Comparison of ENCODE assay signal across 1 cellular context in the genomic region with DNA sequence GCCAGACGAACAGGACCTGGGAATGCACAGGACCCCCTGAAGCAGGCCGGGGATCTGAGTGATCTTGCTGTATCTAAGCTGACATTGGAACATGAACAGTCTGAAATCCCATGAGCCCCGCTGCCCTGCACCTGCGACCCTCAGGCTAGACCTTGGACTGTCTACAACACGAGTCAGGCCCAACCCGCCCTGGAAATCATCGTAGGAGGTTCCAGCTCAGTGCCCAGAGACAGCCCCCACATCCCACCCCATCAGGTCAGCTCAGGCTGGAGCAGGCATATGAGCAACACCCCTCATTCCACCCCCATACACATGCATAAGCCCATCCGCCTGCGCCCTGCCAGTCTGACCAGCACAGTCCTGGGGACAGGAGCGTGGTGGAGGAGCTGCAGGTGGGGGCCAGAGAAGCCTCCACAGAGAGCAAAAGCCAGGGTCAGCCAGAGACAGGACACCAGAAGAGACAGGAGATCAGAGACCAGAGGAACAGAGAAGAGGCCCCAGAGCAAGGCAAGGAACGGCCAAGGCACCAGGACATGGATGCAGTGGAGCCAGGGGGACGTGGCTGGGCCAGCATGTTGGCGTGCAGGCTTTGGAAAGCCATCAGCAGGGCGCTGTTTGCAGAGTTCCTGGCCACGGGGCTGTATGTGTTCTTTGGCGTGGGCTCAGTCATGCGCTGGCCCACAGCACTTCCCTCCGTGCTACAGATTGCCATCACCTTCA.
TF ChIP-seq lines count a peak whose summit lies in the region.

AQP6 (plus strand) TSS at position 307 of the 720 bp plus-strand sequence; CDS start at position 534, 227 bp downstream.

TF ChIP-seq in H1, 55 proteins besides CTCF, POLR2A, EP300 and RAD21:
- TF ChIP-seq, protein P1, sequence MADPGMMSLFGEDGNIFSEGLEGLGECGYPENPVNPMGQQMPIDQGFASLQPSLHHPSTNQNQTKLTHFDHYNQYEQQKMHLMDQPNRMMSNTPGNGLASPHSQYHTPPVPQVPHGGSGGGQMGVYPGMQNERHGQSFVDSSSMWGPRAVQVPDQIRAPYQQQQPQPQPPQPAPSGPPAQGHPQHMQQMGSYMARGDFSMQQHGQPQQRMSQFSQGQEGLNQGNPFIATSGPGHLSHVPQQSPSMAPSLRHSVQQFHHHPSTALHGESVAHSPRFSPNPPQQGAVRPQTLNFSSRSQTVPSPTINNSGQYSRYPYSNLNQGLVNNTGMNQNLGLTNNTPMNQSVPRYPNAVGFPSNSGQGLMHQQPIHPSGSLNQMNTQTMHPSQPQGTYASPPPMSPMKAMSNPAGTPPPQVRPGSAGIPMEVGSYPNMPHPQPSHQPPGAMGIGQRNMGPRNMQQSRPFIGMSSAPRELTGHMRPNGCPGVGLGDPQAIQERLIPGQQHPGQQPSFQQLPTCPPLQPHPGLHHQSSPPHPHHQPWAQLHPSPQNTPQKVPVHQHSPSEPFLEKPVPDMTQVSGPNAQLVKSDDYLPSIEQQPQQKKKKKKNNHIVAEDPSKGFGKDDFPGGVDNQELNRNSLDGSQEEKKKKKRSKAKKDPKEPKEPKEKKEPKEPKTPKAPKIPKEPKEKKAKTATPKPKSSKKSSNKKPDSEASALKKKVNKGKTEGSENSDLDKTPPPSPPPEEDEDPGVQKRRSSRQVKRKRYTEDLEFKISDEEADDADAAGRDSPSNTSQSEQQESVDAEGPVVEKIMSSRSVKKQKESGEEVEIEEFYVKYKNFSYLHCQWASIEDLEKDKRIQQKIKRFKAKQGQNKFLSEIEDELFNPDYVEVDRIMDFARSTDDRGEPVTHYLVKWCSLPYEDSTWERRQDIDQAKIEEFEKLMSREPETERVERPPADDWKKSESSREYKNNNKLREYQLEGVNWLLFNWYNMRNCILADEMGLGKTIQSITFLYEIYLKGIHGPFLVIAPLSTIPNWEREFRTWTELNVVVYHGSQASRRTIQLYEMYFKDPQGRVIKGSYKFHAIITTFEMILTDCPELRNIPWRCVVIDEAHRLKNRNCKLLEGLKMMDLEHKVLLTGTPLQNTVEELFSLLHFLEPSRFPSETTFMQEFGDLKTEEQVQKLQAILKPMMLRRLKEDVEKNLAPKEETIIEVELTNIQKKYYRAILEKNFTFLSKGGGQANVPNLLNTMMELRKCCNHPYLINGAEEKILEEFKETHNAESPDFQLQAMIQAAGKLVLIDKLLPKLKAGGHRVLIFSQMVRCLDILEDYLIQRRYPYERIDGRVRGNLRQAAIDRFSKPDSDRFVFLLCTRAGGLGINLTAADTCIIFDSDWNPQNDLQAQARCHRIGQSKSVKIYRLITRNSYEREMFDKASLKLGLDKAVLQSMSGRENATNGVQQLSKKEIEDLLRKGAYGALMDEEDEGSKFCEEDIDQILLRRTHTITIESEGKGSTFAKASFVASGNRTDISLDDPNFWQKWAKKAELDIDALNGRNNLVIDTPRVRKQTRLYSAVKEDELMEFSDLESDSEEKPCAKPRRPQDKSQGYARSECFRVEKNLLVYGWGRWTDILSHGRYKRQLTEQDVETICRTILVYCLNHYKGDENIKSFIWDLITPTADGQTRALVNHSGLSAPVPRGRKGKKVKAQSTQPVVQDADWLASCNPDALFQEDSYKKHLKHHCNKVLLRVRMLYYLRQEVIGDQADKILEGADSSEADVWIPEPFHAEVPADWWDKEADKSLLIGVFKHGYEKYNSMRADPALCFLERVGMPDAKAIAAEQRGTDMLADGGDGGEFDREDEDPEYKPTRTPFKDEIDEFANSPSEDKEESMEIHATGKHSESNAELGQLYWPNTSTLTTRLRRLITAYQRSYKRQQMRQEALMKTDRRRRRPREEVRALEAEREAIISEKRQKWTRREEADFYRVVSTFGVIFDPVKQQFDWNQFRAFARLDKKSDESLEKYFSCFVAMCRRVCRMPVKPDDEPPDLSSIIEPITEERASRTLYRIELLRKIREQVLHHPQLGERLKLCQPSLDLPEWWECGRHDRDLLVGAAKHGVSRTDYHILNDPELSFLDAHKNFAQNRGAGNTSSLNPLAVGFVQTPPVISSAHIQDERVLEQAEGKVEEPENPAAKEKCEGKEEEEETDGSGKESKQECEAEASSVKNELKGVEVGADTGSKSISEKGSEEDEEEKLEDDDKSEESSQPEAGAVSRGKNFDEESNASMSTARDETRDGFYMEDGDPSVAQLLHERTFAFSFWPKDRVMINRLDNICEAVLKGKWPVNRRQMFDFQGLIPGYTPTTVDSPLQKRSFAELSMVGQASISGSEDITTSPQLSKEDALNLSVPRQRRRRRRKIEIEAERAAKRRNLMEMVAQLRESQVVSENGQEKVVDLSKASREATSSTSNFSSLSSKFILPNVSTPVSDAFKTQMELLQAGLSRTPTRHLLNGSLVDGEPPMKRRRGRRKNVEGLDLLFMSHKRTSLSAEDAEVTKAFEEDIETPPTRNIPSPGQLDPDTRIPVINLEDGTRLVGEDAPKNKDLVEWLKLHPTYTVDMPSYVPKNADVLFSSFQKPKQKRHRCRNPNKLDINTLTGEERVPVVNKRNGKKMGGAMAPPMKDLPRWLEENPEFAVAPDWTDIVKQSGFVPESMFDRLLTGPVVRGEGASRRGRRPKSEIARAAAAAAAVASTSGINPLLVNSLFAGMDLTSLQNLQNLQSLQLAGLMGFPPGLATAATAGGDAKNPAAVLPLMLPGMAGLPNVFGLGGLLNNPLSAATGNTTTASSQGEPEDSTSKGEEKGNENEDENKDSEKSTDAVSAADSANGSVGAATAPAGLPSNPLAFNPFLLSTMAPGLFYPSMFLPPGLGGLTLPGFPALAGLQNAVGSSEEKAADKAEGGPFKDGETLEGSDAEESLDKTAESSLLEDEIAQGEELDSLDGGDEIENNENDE (IDR thresholded peaks at IDR 0.05; ENCODE audit: insufficient replicate concordance, low read length), result no peak
- no peak for TF ChIP-seq TAF1 (IDR thresholded peaks at IDR 0.05; ENCODE audit: low read depth, low read length)
- TF ChIP-seq POU5F1 (IDR thresholded peaks at IDR 0.05; ENCODE audit: low read depth, low read length), result no peak
- TF ChIP-seq, protein P2, sequence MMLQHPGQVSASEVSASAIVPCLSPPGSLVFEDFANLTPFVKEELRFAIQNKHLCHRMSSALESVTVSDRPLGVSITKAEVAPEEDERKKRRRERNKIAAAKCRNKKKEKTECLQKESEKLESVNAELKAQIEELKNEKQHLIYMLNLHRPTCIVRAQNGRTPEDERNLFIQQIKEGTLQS (IDR thresholded peaks at IDR 0.05; ENCODE audit: insufficient read depth, low read depth, low read length), result no peak
- no peak for TF ChIP-seq KDM1A (IDR thresholded peaks at IDR 0.05; ENCODE audit: borderline replicate concordance, low read length)
- no peak for TF ChIP-seq CREB1 (IDR thresholded peaks at IDR 0.05)
- TF ChIP-seq, protein P3, sequence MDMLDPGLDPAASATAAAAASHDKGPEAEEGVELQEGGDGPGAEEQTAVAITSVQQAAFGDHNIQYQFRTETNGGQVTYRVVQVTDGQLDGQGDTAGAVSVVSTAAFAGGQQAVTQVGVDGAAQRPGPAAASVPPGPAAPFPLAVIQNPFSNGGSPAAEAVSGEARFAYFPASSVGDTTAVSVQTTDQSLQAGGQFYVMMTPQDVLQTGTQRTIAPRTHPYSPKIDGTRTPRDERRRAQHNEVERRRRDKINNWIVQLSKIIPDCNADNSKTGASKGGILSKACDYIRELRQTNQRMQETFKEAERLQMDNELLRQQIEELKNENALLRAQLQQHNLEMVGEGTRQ (IDR thresholded peaks at IDR 0.05; ENCODE audit: low read length), result no peak
- no peak for TF ChIP-seq FOSL1 (IDR thresholded peaks at IDR 0.05; ENCODE audit: insufficient read depth, low read depth, low read length)
- no peak for TF ChIP-seq POLR2AphosphoS5 (IDR thresholded peaks at IDR 0.05; ENCODE audit: low read depth, low read length)
- no peak for TF ChIP-seq NANOG (IDR thresholded peaks at IDR 0.05; ENCODE audit: insufficient read depth, low read depth, low read length, poor library complexity, severe bottlenecking)
- no peak for TF ChIP-seq CBX5 (IDR thresholded peaks at IDR 0.05; ENCODE audit: low read depth, low read length)
- TF ChIP-seq SIX5 (IDR thresholded peaks at IDR 0.05; ENCODE audit: low read depth, low read length), result no peak
- no peak for TF ChIP-seq YY1 (IDR thresholded peaks at IDR 0.05; ENCODE audit: low read depth, low read length)
- no peak for TF ChIP-seq SRF (IDR thresholded peaks at IDR 0.05; ENCODE audit: low read depth, low read length)
- no peak for TF ChIP-seq TBP (IDR thresholded peaks at IDR 0.05; ENCODE audit: low read depth, low read length)
- no peak for TF ChIP-seq JUND (IDR thresholded peaks at IDR 0.05; ENCODE audit: low read length)
- no peak for TF ChIP-seq RXRA (IDR thresholded peaks at IDR 0.05; ENCODE audit: insufficient read depth, low read depth, low read length)
- TF ChIP-seq KDM5A (IDR thresholded peaks at IDR 0.05; ENCODE audit: low read length), result no peak
- TF ChIP-seq PHF8 (conservative IDR thresholded peaks at IDR 0.05; ENCODE audit: low read depth, low read length), result no peak
- TF ChIP-seq TCF12 (IDR thresholded peaks at IDR 0.05; ENCODE audit: low read depth, low read length), result no peak
